In genomic region chr15:81765816-81766215, GRCh38 we compare ENCODE assay signal across 20 cellular contexts.
"Had no signal": no experiment of that assay in that cellular context is flagged by ENCODE, and none has a peak within 500 bp of the region (broad histone marks: within the 10 kb centered on the region; RNA-seq: fewer than 3 reads in every experiment).

No MANE protein-coding gene starts in this region.

- H3K4me1 Mint-ChIP-seq: immature natural killer cell; naive thymus-derived CD4-positive, alpha-beta T cell had no signal

- ATAC-seq: effector memory CD8-positive, alpha-beta T cell; gastrocnemius medialis; heart left ventricle; left cardiac atrium; left lung; left ventricle myocardium superior; lower lobe of right lung; naive thymus-derived CD4-positive, alpha-beta T cell had no signal

- H3K9me3 ChIP-seq: colonic mucosa, esophagus squamous epithelium, gastrocnemius medialis, left lung, lower lobe of right lung had no signal

- H3K36me3 ChIP-seq: colonic mucosa, esophagus squamous epithelium, gastrocnemius medialis, heart left ventricle, left lung, lower lobe of right lung had no signal

- DNase-seq: colonic mucosa; cortex of kidney; effector CD8-positive, alpha-beta T cell; effector memory CD8-positive, alpha-beta T cell; esophagus squamous epithelium; foreskin fibroblast; foreskin melanocyte; gastrocnemius medialis; heart left ventricle; hypothalamus; immature natural killer cell; left cardiac atrium; left lung; left ventricle myocardium superior; lower lobe of right lung; mesenchymal stem cell; midbrain; naive thymus-derived CD4-positive, alpha-beta T cell had no signal

- H3K27ac ChIP-seq: colonic mucosa, esophagus squamous epithelium, gastrocnemius medialis, heart left ventricle, hepatocyte, left lung, lower lobe of right lung had no signal

- H3K27ac Mint-ChIP-seq: dendritic cell treated with granulocyte-macrophage colony-stimulating factor and Interleukin-4, amounts not matched to agents 40 ng/mL and 50 ng/mL, for 4 days; effector memory CD8-positive, alpha-beta T cell; immature natural killer cell; naive thymus-derived CD4-positive, alpha-beta T cell had no signal

- H3K36me3 Mint-ChIP-seq: immature natural killer cell had no signal

- H3K9me3 Mint-ChIP-seq: dendritic cell treated with granulocyte-macrophage colony-stimulating factor and Interleukin-4, amounts not matched to agents 40 ng/mL and 50 ng/mL, for 4 days; immature natural killer cell had no signal

- H3K4me3 Mint-ChIP-seq: dendritic cell treated with granulocyte-macrophage colony-stimulating factor and Interleukin-4, amounts not matched to agents 40 ng/mL and 50 ng/mL, for 4 days; effector memory CD8-positive, alpha-beta T cell; immature natural killer cell; naive thymus-derived CD4-positive, alpha-beta T cell had no signal

- H3K4me2 ChIP-seq: hepatocyte had no signal

- H3K27me3 ChIP-seq: colonic mucosa, esophagus squamous epithelium, gastrocnemius medialis, left lung had no signal

- H3K4me1 ChIP-seq: colonic mucosa, esophagus squamous epithelium, gastrocnemius medialis, heart left ventricle, left lung, lower lobe of right lung had no signal

- H3K79me2 ChIP-seq: hepatocyte had no signal

- H3K4me3 ChIP-seq: colonic mucosa, esophagus squamous epithelium, gastrocnemius medialis, heart left ventricle, hepatocyte, left lung, lower lobe of right lung had no signal

- H3K27me3 Mint-ChIP-seq: dendritic cell treated with granulocyte-macrophage colony-stimulating factor and Interleukin-4, amounts not matched to agents 40 ng/mL and 50 ng/mL, for 4 days had no signal
